ENCODE assay signal across 1 cellular context in the genomic region with DNA sequence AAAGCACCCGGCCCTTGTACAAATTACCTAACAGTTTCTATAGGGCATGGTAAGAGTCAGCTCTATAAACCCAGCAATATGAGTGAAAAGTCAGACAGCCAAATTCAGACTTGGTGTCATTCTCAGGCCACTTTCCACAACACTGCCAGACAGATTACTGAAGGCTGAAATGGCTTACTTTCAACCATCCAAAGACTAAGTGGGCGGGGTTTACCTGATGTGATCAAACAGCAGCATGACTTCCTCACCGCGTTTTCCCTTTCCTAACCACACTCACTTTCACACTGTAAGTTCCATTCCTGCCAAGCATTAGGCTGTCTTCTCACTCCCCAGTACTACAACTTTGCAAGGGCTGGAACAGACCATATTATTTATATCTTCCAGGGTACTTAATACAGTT.
TF ChIP-seq lines count a peak whose summit lies in the region.

No MANE protein-coding gene starts in this region.

TF ChIP-seq in GM23338, 12 proteins besides CTCF, POLR2A, EP300 and RAD21 (continued from another document):
- TF ChIP-seq, protein P1, sequence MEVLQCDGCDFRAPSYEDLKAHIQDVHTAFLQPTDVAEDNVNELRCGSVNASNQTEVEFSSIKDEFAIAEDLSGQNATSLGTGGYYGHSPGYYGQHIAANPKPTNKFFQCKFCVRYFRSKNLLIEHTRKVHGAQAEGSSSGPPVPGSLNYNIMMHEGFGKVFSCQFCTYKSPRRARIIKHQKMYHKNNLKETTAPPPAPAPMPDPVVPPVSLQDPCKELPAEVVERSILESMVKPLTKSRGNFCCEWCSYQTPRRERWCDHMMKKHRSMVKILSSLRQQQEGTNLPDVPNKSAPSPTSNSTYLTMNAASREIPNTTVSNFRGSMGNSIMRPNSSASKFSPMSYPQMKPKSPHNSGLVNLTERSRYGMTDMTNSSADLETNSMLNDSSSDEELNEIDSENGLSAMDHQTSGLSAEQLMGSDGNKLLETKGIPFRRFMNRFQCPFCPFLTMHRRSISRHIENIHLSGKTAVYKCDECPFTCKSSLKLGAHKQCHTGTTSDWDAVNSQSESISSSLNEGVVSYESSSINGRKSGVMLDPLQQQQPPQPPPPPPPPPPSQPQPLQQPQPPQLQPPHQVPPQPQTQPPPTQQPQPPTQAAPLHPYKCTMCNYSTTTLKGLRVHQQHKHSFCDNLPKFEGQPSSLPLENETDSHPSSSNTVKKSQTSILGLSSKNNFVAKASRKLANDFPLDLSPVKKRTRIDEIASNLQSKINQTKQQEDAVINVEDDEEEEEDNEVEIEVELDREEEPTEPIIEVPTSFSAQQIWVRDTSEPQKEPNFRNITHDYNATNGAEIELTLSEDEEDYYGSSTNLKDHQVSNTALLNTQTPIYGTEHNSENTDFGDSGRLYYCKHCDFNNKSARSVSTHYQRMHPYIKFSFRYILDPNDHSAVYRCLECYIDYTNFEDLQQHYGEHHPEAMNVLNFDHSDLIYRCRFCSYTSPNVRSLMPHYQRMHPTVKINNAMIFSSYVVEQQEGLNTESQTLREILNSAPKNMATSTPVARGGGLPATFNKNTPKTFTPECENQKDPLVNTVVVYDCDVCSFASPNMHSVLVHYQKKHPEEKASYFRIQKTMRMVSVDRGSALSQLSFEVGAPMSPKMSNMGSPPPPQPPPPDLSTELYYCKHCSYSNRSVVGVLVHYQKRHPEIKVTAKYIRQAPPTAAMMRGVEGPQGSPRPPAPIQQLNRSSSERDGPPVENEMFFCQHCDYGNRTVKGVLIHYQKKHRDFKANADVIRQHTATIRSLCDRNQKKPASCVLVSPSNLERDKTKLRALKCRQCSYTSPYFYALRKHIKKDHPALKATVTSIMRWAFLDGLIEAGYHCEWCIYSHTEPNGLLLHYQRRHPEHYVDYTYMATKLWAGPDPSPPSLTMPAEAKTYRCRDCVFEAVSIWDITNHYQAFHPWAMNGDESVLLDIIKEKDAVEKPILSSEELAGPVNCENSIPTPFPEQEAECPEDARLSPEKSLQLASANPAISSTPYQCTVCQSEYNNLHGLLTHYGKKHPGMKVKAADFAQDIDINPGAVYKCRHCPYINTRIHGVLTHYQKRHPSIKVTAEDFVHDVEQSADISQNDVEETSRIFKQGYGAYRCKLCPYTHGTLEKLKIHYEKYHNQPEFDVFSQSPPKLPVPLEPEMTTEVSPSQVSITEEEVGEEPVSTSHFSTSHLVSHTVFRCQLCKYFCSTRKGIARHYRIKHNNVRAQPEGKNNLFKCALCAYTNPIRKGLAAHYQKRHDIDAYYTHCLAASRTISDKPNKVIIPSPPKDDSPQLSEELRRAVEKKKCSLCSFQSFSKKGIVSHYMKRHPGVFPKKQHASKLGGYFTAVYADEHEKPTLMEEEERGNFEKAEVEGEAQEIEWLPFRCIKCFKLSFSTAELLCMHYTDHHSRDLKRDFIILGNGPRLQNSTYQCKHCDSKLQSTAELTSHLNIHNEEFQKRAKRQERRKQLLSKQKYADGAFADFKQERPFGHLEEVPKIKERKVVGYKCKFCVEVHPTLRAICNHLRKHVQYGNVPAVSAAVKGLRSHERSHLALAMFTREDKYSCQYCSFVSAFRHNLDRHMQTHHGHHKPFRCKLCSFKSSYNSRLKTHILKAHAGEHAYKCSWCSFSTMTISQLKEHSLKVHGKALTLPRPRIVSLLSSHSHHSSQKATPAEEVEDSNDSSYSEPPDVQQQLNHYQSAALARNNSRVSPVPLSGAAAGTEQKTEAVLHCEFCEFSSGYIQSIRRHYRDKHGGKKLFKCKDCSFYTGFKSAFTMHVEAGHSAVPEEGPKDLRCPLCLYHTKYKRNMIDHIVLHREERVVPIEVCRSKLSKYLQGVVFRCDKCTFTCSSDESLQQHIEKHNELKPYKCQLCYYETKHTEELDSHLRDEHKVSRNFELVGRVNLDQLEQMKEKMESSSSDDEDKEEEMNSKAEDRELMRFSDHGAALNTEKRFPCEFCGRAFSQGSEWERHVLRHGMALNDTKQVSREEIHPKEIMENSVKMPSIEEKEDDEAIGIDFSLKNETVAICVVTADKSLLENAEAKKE (CRISPR knock-in tag; IDR thresholded peaks at IDR 0.05) = no peak
- no peak for TF ChIP-seq ZNF331 (CRISPR knock-in tag; IDR thresholded peaks at IDR 0.05; ENCODE audit: low read depth)
- TF ChIP-seq NANOG (IDR thresholded peaks at IDR 0.05; ENCODE audit: borderline replicate concordance) = no peak
- TF ChIP-seq JUNB (IDR thresholded peaks at IDR 0.05; ENCODE audit: unreplicated experiment) = no peak
- TF ChIP-seq CREB1 (CRISPR knock-in tag; IDR thresholded peaks at IDR 0.05; ENCODE audit: low read depth) = no peak
- TF ChIP-seq REST (IDR thresholded peaks at IDR 0.05; ENCODE audit: unreplicated experiment) = no peak
TF ChIP-seq in GM23338: peak in this region for 0.
